8 cellular contexts compared by ENCODE assay signal in genomic region chr1:26582836-26583460, GRCh38. TPM values are rescaled to one million over a fixed set of nuclear protein-coding genes. Genes with fewer than 3 reads are reported as not detected.
DNase-seq lines count a peak whose midpoint lies in the region; TF ChIP-seq lines count a peak whose summit lies in the region.

No MANE protein-coding gene starts in this region.

- TF ChIP-seq EP300 in suprapubic skin (IDR thresholded peaks at IDR 0.05), result no peak

- no peaks in the 10 kb centered on the region for H3K27me3 Mint-ChIP-seq in glutamatergic neuron (ENCODE audit: unreplicated experiment)

- no peak overlapping the region for H3K27ac Mint-ChIP-seq in glutamatergic neuron (ENCODE audit: unreplicated experiment)

- H3K9me3 ChIP-seq in adrenal gland (replicated peaks in 1 of 3), result no peaks in the 10 kb centered on the region
- no peaks in the 10 kb centered on the region for H3K9me3 ChIP-seq in suprapubic skin

- H3K4me3 ChIP-seq in adrenal gland, result no peak overlapping the region
- no peak overlapping the region for H3K4me3 ChIP-seq in suprapubic skin

- peak; percentile 63 for DNase-seq in GM10266 (ENCODE audit: extremely low spot score)
- peak; percentile 83 to 86 for DNase-seq in NOMO-1 (lab: John Stamatoyannopoulos, UW; ENCODE audit: unreplicated experiment in 2 of 2)
- DNase-seq in adrenal gland, result peak in 4 of 7 donors; percentile 15 to 44 (median 35)
- peak; percentile 89 for DNase-seq in stimulated activated CD4-positive, alpha-beta T cell treated with anti-CD3 and anti-CD28 coated beads, Interleukin-1b, Interleukin-23, amount 100 ng/mL, for 48 hours
- DNase-seq in SK-N-DZ (ENCODE audit: low spot score), result no peak
- DNase-seq in suprapubic skin (ENCODE audit: low spot score in 2 of 2), result no peak
- no peak for DNase-seq in occipital lobe (lab: John Stamatoyannopoulos, UW)
- no peak for DNase-seq in glutamatergic neuron

- H3K4me3 Mint-ChIP-seq in glutamatergic neuron (ENCODE audit: unreplicated experiment), result no peak overlapping the region

- 62 to 72% (median 69%) methylated on average over 6 of the region's 6 CpGs for WGBS in adrenal gland, 4 donors
- 72% methylated on average over 6 of the region's 6 CpGs for WGBS in suprapubic skin

- no peak for TF ChIP-seq POLR2A in adrenal gland (IDR thresholded peaks at IDR 0.05)
- no peak for TF ChIP-seq POLR2A in suprapubic skin (IDR thresholded peaks at IDR 0.05)

- no peaks in the 10 kb centered on the region for H3K9me3 Mint-ChIP-seq in glutamatergic neuron (ENCODE audit: unreplicated experiment)

- TF ChIP-seq CTCF in GM10266 (IDR thresholded peaks at IDR 0.05; ENCODE audit: control insufficient read depth, insufficient read depth, low read depth, missing control alignments) (no peak), adrenal gland (IDR thresholded peaks at IDR 0.05) (no peak), suprapubic skin (IDR thresholded peaks at IDR 0.05) (no peak), glutamatergic neuron (IDR thresholded peaks at IDR 0.05; ENCODE audit: partially characterized antibody, unreplicated experiment) (no peak)

- H3K4me1 ChIP-seq in adrenal gland (replicated peaks in 1 of 2) (no peaks in the 10 kb centered on the region), suprapubic skin (no peaks in the 10 kb centered on the region)

- H3K27ac ChIP-seq in adrenal gland (no peak overlapping the region), suprapubic skin (no peak overlapping the region)

- H3K4me1 Mint-ChIP-seq in glutamatergic neuron (ENCODE audit: low read depth, unreplicated experiment), result no peaks in the 10 kb centered on the region

- no peaks in the 10 kb centered on the region for H3K36me3 ChIP-seq in adrenal gland (replicated peaks in 1 of 2)
- H3K36me3 ChIP-seq in suprapubic skin, result no peaks in the 10 kb centered on the region

- intact Hi-C loops in adrenal gland (cut with DNase I), result no loop called here

- H3K27me3 ChIP-seq in adrenal gland (no peaks in the 10 kb centered on the region), suprapubic skin (no peaks in the 10 kb centered on the region)

- H3K36me3 Mint-ChIP-seq in glutamatergic neuron (ENCODE audit: unreplicated experiment), result no peaks in the 10 kb centered on the region

RNA-seq across cellular contexts. Expression of gene RPS6KA1, which starts 53.4 kb away (rescaled TPM):
- 10 to 100 TPM; 37.7 to 50.5 (median 40.1) TPM for total RNA-seq in adrenal gland
- 10 to 100 TPM; 17.1 to 45.8 (median 28.4) TPM for polyA plus RNA-seq in adrenal gland
- polyA plus RNA-seq in SK-N-DZ (2014; cell fraction: cytosol; rRNA removed), result 9.8 and 13.7 TPM in 2 replicates
- polyA plus RNA-seq in SK-N-DZ (2014; cell fraction: nucleus; rRNA removed), result 8.9 and 15.9 TPM in 2 replicates
- 10 to 100 TPM; 37.8 to 50.9 (median 43.7) TPM for total RNA-seq in suprapubic skin
- 4.2 TPM for total RNA-seq in occipital lobe
- 10.8 TPM for total RNA-seq in glutamatergic neuron (ENCODE audit: unreplicated experiment)

Comparison
In these comparisons a context has a peak if more than half of its experiments do, and no peak if none do; other contexts are left out.
1. DNase-seq: peak in GM10266 (single experiment), NOMO-1 (2 of 2), adrenal gland (4 of 7) and stimulated activated CD4-positive, alpha-beta T cell treated with anti-CD3 and anti-CD28 coated beads, Interleukin-1b, Interleukin-23, amount 100 ng/mL, for 48 hours (single experiment); none in SK-N-DZ (single experiment), suprapubic skin (0 of 2), occipital lobe (single experiment) and glutamatergic neuron (single experiment).